Comparison of ENCODE assay signal across 1 cellular context in the genomic region with DNA sequence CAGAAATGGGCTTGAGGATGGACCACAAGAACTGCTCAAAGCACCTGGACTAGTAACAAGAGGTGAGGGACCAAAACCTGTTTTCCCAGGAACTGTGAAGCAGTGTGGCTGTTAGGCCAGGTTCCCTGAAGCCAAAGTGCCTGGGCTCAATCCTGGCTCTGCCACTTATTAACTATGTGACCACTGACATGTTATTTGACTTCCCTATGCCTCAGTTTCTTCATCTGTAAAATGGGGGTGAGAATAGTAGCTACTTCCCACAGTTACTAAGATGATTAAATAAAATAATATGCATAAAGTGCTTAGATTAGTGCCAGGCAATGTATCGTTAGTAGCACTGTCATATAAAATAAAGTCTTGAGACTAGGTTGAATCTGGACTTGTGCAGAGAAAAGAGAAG.
TF ChIP-seq lines count a peak whose summit lies in the region.

No MANE protein-coding gene starts in this region.

TF ChIP-seq in H1, 55 proteins besides CTCF, POLR2A, EP300 and RAD21 (continued from another document):
- TF ChIP-seq, protein P1, sequence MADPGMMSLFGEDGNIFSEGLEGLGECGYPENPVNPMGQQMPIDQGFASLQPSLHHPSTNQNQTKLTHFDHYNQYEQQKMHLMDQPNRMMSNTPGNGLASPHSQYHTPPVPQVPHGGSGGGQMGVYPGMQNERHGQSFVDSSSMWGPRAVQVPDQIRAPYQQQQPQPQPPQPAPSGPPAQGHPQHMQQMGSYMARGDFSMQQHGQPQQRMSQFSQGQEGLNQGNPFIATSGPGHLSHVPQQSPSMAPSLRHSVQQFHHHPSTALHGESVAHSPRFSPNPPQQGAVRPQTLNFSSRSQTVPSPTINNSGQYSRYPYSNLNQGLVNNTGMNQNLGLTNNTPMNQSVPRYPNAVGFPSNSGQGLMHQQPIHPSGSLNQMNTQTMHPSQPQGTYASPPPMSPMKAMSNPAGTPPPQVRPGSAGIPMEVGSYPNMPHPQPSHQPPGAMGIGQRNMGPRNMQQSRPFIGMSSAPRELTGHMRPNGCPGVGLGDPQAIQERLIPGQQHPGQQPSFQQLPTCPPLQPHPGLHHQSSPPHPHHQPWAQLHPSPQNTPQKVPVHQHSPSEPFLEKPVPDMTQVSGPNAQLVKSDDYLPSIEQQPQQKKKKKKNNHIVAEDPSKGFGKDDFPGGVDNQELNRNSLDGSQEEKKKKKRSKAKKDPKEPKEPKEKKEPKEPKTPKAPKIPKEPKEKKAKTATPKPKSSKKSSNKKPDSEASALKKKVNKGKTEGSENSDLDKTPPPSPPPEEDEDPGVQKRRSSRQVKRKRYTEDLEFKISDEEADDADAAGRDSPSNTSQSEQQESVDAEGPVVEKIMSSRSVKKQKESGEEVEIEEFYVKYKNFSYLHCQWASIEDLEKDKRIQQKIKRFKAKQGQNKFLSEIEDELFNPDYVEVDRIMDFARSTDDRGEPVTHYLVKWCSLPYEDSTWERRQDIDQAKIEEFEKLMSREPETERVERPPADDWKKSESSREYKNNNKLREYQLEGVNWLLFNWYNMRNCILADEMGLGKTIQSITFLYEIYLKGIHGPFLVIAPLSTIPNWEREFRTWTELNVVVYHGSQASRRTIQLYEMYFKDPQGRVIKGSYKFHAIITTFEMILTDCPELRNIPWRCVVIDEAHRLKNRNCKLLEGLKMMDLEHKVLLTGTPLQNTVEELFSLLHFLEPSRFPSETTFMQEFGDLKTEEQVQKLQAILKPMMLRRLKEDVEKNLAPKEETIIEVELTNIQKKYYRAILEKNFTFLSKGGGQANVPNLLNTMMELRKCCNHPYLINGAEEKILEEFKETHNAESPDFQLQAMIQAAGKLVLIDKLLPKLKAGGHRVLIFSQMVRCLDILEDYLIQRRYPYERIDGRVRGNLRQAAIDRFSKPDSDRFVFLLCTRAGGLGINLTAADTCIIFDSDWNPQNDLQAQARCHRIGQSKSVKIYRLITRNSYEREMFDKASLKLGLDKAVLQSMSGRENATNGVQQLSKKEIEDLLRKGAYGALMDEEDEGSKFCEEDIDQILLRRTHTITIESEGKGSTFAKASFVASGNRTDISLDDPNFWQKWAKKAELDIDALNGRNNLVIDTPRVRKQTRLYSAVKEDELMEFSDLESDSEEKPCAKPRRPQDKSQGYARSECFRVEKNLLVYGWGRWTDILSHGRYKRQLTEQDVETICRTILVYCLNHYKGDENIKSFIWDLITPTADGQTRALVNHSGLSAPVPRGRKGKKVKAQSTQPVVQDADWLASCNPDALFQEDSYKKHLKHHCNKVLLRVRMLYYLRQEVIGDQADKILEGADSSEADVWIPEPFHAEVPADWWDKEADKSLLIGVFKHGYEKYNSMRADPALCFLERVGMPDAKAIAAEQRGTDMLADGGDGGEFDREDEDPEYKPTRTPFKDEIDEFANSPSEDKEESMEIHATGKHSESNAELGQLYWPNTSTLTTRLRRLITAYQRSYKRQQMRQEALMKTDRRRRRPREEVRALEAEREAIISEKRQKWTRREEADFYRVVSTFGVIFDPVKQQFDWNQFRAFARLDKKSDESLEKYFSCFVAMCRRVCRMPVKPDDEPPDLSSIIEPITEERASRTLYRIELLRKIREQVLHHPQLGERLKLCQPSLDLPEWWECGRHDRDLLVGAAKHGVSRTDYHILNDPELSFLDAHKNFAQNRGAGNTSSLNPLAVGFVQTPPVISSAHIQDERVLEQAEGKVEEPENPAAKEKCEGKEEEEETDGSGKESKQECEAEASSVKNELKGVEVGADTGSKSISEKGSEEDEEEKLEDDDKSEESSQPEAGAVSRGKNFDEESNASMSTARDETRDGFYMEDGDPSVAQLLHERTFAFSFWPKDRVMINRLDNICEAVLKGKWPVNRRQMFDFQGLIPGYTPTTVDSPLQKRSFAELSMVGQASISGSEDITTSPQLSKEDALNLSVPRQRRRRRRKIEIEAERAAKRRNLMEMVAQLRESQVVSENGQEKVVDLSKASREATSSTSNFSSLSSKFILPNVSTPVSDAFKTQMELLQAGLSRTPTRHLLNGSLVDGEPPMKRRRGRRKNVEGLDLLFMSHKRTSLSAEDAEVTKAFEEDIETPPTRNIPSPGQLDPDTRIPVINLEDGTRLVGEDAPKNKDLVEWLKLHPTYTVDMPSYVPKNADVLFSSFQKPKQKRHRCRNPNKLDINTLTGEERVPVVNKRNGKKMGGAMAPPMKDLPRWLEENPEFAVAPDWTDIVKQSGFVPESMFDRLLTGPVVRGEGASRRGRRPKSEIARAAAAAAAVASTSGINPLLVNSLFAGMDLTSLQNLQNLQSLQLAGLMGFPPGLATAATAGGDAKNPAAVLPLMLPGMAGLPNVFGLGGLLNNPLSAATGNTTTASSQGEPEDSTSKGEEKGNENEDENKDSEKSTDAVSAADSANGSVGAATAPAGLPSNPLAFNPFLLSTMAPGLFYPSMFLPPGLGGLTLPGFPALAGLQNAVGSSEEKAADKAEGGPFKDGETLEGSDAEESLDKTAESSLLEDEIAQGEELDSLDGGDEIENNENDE (IDR thresholded peaks at IDR 0.05; ENCODE audit: insufficient replicate concordance, low read length), result no peak
- TF ChIP-seq NRF1 (IDR thresholded peaks at IDR 0.05; ENCODE audit: low read depth, low read length), result no peak
- no peak for TF ChIP-seq E2F6 (IDR thresholded peaks at IDR 0.05)
